ENCODE assay signal across 9 cellular contexts in genomic region chr16:1991135-1991551, GRCh38. TPM values are rescaled to one million over a fixed set of nuclear protein-coding genes. Genes with fewer than 3 reads are reported as not detected.
DNase-seq lines count a peak whose midpoint lies in the region; ATAC-seq and TF ChIP-seq lines count a peak whose summit lies in the region.
"Had no signal": no experiment of that assay in that cellular context is flagged by ENCODE, and none has a peak within 500 bp of the region (broad histone marks: within the 10 kb centered on the region; RNA-seq: fewer than 3 reads in every experiment).

No MANE protein-coding gene starts in this region.

- CTCF ChIA-PET in PC-3 (lab: Charles Lee), result no interaction called here

- H3K27me3 Mint-ChIP-seq in endodermal cell (ENCODE audit: insufficient read depth), result peaks cover 41% of the 10 kb centered on the region
- peaks cover 27% of the 10 kb centered on the region for H3K27me3 Mint-ChIP-seq in stimulated activated naive CD8-positive, alpha-beta T cell treated with anti-CD3 and anti-CD28 coated beads, Interleukin-15, amount 100 ng/mL, for 72 hours

- H3K9ac ChIP-seq in PC-3 (ENCODE audit: low read length) (no peak overlapping the region), endodermal cell (ENCODE audit: extremely low read depth, low read length, poor library complexity, severe bottlenecking) (no peak overlapping the region)

- H3K36me3 Mint-ChIP-seq in endodermal cell (ENCODE audit: low read depth), result peaks cover 14% of the 10 kb centered on the region

- H3K27ac Mint-ChIP-seq in endodermal cell, result no peak overlapping the region
- H3K27ac Mint-ChIP-seq in stimulated activated naive CD8-positive, alpha-beta T cell treated with anti-CD3 and anti-CD28 coated beads, Interleukin-15, amount 100 ng/mL, for 72 hours, result peak overlapping the region; percentile 54 to 76

- H3K4me3 Mint-ChIP-seq in endodermal cell, result peak overlapping the region; percentile 53
- peak overlapping the region; percentile 83 to 89 for H3K4me3 Mint-ChIP-seq in stimulated activated naive CD8-positive, alpha-beta T cell treated with anti-CD3 and anti-CD28 coated beads, Interleukin-15, amount 100 ng/mL, for 72 hours

- POLR2A ChIA-PET in PC-3 (lab: Charles Lee; ENCODE audit: unreplicated experiment), result no interaction called here

- H3K4me2 ChIP-seq in PC-3 (ENCODE audit: low read length), result peak overlapping the region; percentile 65; the same call in 1 of the 2 replicates

- H3K27ac ChIP-seq in PC-3 (ENCODE audit: low read length) (no peak overlapping the region), endodermal cell (ENCODE audit: low read depth, low read length) (no peak overlapping the region)

- no peaks in the 10 kb centered on the region; the same call in 1 of the 2 replicates for H3K36me3 ChIP-seq in PC-3 (ENCODE audit: low read depth, low read length)
- peaks cover 11% of the 10 kb centered on the region for H3K36me3 ChIP-seq in endodermal cell (ENCODE audit: control insufficient read depth, insufficient read depth, low read length)

- H3K4me3 ChIP-seq in PC-3 (ENCODE audit: low read length), result no peak overlapping the region
- H3K4me3 ChIP-seq in endodermal cell (ENCODE audit: low read length), result peak overlapping the region; percentile 80

- H3K9me3 ChIP-seq in PC-3 (ENCODE audit: low read length) (no peaks in the 10 kb centered on the region), endodermal cell (ENCODE audit: control insufficient read depth, low read length) (no peaks in the 10 kb centered on the region)

- no peaks in the 10 kb centered on the region for H3F3A ChIP-seq in PC-3 (ENCODE audit: low read length, unreplicated experiment)

- TF ChIP-seq CTCF in PC-3 (conservative IDR thresholded peaks at IDR 0.05; ENCODE audit: low read depth, low read length) (no peak), endodermal cell (conservative IDR thresholded peaks at IDR 0.05) (no peak)

- H3K9me3 Mint-ChIP-seq in endodermal cell, result no peaks in the 10 kb centered on the region
- H3K9me3 Mint-ChIP-seq in stimulated activated naive CD8-positive, alpha-beta T cell treated with anti-CD3 and anti-CD28 coated beads, Interleukin-15, amount 100 ng/mL, for 72 hours, result no peaks in the 10 kb centered on the region

- peaks cover 1% of the 10 kb centered on the region for H3K4me1 Mint-ChIP-seq in endodermal cell
- H3K4me1 Mint-ChIP-seq in stimulated activated naive CD8-positive, alpha-beta T cell treated with anti-CD3 and anti-CD28 coated beads, Interleukin-15, amount 100 ng/mL, for 72 hours, result peaks cover 37% of the 10 kb centered on the region

- no TSS peak for BruUV-seq in PC-3 (replicated peaks; lab: Mats Ljungman, UMichigan)

- DNase-seq in stimulated activated CD4-positive, alpha-beta T cell treated with anti-CD3 and anti-CD28 coated beads, Interleukin-15, amount 100 ng/mL, for 24 hours, result peak; percentile 61
- DNase-seq in stimulated activated CD4-positive, alpha-beta T cell treated with anti-CD3 and anti-CD28 coated beads, Interleukin-12 subunit alpha, Interleukin-12 subunit beta, amount 100 ng/mL, for 4 hours, result no peak
- DNase-seq in PC-3, result no peak
- peak; percentile 69 for DNase-seq in endodermal cell
- DNase-seq in stimulated activated naive CD8-positive, alpha-beta T cell treated with anti-CD3 and anti-CD28 coated beads, Interleukin-15, amount 100 ng/mL, for 72 hours, result peak; percentile 59 to 79
- DNase-seq in NCI-H1417 treated with DMSO at 0.1 percent for 48 hours (lab: John Stamatoyannopoulos, UW), result no peak
- DNase-seq in NCI-H2107 treated with DMSO at 0.1 percent for 48 hours (lab: John Stamatoyannopoulos, UW; ENCODE audit: unreplicated experiment), result no peak
- no peak for DNase-seq in RKO (ENCODE audit: low spot score)

- H3K4me1 ChIP-seq in PC-3 (ENCODE audit: insufficient read depth, low read length) (peaks cover 4% of the 10 kb centered on the region; the same call in 1 of the 2 replicates), endodermal cell (ENCODE audit: control insufficient read depth, insufficient read depth, low read length) (peaks cover 3% of the 10 kb centered on the region)

- H3K27me3 ChIP-seq in PC-3 (ENCODE audit: low read length) (no peaks in the 10 kb centered on the region), endodermal cell (ENCODE audit: control insufficient read depth, insufficient read depth, low read length, poor library complexity, severe bottlenecking) (peaks cover 37% of the 10 kb centered on the region)

- H3K79me2 ChIP-seq in PC-3 (ENCODE audit: low read length), result no peaks in the 10 kb centered on the region

- ATAC-seq in PC-3, result no peak
- ATAC-seq in stimulated activated naive CD8-positive, alpha-beta T cell treated with anti-CD3 and anti-CD28 coated beads, Interleukin-15, amount 100 ng/mL, for 72 hours, result peak; percentile 69

- no peaks in the 10 kb centered on the region for H4K20me1 ChIP-seq in PC-3 (ENCODE audit: low read length)

- no peaks in the 10 kb centered on the region for H3K9me2 ChIP-seq in PC-3 (replicated peaks; ENCODE audit: low read length)

- intact Hi-C loops in PC-3 (cut with micrococcal nuclease), result no loop called here

- H2AFZ ChIP-seq in PC-3 (ENCODE audit: low read length), result no peak overlapping the region

- WGBS in endodermal cell (ENCODE audit: insufficient coverage in 1 of 2, insufficient read length in 1 of 2), 2 experiments, result 16 to 27% methylated on average over 14 to 18 of the region's 18 CpGs

RNA-seq across cellular contexts. Expression of gene SYNGR3, which starts 1.4 kb away (rescaled TPM):
- 1.5 and 2.8 TPM in 2 replicates for total RNA-seq in PC-3 (2014; rRNA removed)
- 10 to 100 TPM in 1 of 2 donors, 1 to 10 TPM in 1; 7.0 to 11.2 TPM for total RNA-seq in endodermal cell
- polyA plus RNA-seq in endodermal cell (2013, experiment 1 of 2), result 4.8 TPM
- 3.7 TPM for polyA plus RNA-seq in endodermal cell (2013, experiment 2 of 2)

RNA-seq across cellular contexts. Expression of gene GFER, which starts 7.2 kb away (rescaled TPM):
- total RNA-seq in PC-3 (2014; rRNA removed), result 66.8 and 77.2 TPM in 2 replicates
- total RNA-seq in endodermal cell, result 10 to 100 TPM; 40.3 to 45.5 TPM
- 26.2 TPM for polyA plus RNA-seq in endodermal cell (2013, experiment 1 of 2)
- 27.4 TPM for polyA plus RNA-seq in endodermal cell (2013, experiment 2 of 2)

RNA-seq across cellular contexts. Expression of gene NOXO1, which starts 9.9 kb away (rescaled TPM):
- total RNA-seq in PC-3 (2014; rRNA removed), result 2.4 and 3.4 TPM in 2 replicates
- under 1 TPM in 1 of 2 donors, not detected in 1; 0.42 TPM for total RNA-seq in endodermal cell
- polyA plus RNA-seq in endodermal cell (2013, experiment 1 of 2), result 0.71 TPM
- polyA plus RNA-seq in endodermal cell (2013, experiment 2 of 2), result 0.58 TPM
- total RNA-seq: mononuclear cell had no signal

RNA-seq across cellular contexts. Expression of gene ZNF598, which starts 18.5 kb away (rescaled TPM):
- total RNA-seq in PC-3 (2014; rRNA removed) (44.4 and 60.1 TPM in 2 replicates), endodermal cell (10 to 100 TPM; 45.6 to 49.5 TPM)
- 33.5 TPM for polyA plus RNA-seq in endodermal cell (2013, experiment 1 of 2)
- polyA plus RNA-seq in endodermal cell (2013, experiment 2 of 2), result 27.9 TPM

RNA-seq across cellular contexts. Expression of gene TBL3, which starts 19.3 kb away (rescaled TPM):
- 71.5 and 111 TPM in 2 replicates for total RNA-seq in PC-3 (2014; rRNA removed)
- total RNA-seq in endodermal cell, result 10 to 100 TPM; 43.4 to 49.7 TPM
- 39.0 TPM for polyA plus RNA-seq in endodermal cell (2013, experiment 1 of 2)
- 38.0 TPM for polyA plus RNA-seq in endodermal cell (2013, experiment 2 of 2)

Comparison
In these comparisons a context has a peak if more than half of its experiments do, and no peak if none do; other contexts are left out.
1. DNase-seq: peak in stimulated activated CD4-positive, alpha-beta T cell treated with anti-CD3 and anti-CD28 coated beads, Interleukin-15, amount 100 ng/mL, for 24 hours (single experiment), endodermal cell (single experiment) and stimulated activated naive CD8-positive, alpha-beta T cell treated with anti-CD3 and anti-CD28 coated beads, Interleukin-15, amount 100 ng/mL, for 72 hours (2 of 2); none in stimulated activated CD4-positive, alpha-beta T cell treated with anti-CD3 and anti-CD28 coated beads, Interleukin-12 subunit alpha, Interleukin-12 subunit beta, amount 100 ng/mL, for 4 hours (single experiment), PC-3 (single experiment), NCI-H1417 treated with DMSO at 0.1 percent for 48 hours (single experiment), NCI-H2107 treated with DMSO at 0.1 percent for 48 hours (single experiment) and RKO (single experiment).